1 cellular context compared by ENCODE assay signal in the genomic region with DNA sequence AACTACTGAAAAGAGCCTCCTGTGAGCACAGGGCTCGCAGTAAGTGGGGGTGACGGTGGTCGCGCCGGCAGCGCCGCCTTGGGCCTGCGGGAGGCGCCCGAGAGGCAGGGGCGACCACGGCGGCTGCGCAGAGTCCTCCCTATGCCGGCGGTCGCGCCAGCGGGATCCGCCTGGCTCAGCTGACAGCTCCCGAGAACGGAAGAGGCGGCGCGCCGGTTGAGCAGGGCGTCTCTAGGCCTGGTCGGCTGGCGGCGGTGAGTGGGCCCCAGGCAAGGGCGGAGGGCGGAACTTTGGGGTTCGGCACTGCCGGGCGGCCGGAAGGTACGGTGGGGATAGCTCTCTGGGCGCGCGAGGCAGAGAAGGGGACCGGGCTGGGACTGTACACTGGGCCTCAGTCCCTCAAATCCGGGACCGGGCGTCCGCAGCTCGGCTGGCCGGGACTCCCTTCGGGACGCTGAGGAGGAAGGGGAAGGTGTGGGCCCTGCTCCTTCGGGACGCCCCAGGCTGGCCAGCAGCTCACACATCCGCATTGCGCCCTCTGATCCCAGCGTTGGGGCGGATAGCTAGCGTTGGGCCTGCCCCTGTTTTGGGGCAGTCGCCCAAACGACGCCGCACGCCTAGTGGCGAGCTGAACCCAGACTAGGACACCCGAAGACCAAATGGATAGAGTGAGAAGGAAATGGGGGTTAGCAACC.
TF ChIP-seq lines count a peak whose summit lies in the region.

A gene with protein sequence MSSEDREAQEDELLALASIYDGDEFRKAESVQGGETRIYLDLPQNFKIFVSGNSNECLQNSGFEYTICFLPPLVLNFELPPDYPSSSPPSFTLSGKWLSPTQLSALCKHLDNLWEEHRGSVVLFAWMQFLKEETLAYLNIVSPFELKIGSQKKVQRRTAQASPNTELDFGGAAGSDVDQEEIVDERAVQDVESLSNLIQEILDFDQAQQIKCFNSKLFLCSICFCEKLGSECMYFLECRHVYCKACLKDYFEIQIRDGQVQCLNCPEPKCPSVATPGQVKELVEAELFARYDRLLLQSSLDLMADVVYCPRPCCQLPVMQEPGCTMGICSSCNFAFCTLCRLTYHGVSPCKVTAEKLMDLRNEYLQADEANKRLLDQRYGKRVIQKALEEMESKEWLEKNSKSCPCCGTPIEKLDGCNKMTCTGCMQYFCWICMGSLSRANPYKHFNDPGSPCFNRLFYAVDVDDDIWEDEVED (plus strand): TSS at position 192 of the 695 bp plus-strand sequence. CDS start 4,484 bp downstream, outside the sequence.

TF ChIP-seq in Ishikawa, 13 proteins besides CTCF, POLR2A, EP300 and RAD21 (continued from another document):
- TF ChIP-seq, protein P1, sequence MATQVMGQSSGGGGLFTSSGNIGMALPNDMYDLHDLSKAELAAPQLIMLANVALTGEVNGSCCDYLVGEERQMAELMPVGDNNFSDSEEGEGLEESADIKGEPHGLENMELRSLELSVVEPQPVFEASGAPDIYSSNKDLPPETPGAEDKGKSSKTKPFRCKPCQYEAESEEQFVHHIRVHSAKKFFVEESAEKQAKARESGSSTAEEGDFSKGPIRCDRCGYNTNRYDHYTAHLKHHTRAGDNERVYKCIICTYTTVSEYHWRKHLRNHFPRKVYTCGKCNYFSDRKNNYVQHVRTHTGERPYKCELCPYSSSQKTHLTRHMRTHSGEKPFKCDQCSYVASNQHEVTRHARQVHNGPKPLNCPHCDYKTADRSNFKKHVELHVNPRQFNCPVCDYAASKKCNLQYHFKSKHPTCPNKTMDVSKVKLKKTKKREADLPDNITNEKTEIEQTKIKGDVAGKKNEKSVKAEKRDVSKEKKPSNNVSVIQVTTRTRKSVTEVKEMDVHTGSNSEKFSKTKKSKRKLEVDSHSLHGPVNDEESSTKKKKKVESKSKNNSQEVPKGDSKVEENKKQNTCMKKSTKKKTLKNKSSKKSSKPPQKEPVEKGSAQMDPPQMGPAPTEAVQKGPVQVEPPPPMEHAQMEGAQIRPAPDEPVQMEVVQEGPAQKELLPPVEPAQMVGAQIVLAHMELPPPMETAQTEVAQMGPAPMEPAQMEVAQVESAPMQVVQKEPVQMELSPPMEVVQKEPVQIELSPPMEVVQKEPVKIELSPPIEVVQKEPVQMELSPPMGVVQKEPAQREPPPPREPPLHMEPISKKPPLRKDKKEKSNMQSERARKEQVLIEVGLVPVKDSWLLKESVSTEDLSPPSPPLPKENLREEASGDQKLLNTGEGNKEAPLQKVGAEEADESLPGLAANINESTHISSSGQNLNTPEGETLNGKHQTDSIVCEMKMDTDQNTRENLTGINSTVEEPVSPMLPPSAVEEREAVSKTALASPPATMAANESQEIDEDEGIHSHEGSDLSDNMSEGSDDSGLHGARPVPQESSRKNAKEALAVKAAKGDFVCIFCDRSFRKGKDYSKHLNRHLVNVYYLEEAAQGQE (IDR thresholded peaks at IDR 0.05; ENCODE audit: low read depth), result no peak
- TF ChIP-seq, protein P2, sequence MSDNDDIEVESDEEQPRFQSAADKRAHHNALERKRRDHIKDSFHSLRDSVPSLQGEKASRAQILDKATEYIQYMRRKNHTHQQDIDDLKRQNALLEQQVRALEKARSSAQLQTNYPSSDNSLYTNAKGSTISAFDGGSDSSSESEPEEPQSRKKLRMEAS (IDR thresholded peaks at IDR 0.05), result peak; percentile 48
- TF ChIP-seq TEAD4 (IDR thresholded peaks at IDR 0.05) (no peak; the same call in 1 of the 2 replicates), YY1 (IDR thresholded peaks at IDR 0.05; ENCODE audit: low read depth) (0 out of 2 replicates have a peak, but pooled peaks have one; percentile 53), TAF1 (IDR thresholded peaks at IDR 0.05; ENCODE audit: low read depth) (peak; percentile 91), ZBTB7A (IDR thresholded peaks at IDR 0.05; ENCODE audit: low read depth) (peak; percentile 98), CREB1 (IDR thresholded peaks at IDR 0.05; ENCODE audit: low read depth) (no peak)
- TF ChIP-seq, protein P3, sequence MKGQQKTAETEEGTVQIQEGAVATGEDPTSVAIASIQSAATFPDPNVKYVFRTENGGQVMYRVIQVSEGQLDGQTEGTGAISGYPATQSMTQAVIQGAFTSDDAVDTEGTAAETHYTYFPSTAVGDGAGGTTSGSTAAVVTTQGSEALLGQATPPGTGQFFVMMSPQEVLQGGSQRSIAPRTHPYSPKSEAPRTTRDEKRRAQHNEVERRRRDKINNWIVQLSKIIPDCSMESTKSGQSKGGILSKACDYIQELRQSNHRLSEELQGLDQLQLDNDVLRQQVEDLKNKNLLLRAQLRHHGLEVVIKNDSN (IDR thresholded peaks at IDR 0.05), result peak; percentile 78
